1 cellular context compared by ENCODE assay signal in genomic region chr5:35393901-35394300, GRCh38.
TF ChIP-seq lines count a peak whose summit lies in the region.

No MANE protein-coding gene starts in this region.

TF ChIP-seq in GM12878, 131 proteins besides CTCF, POLR2A, EP300 and RAD21:
- peak; percentile 54 for TF ChIP-seq CUX1 (IDR thresholded peaks at IDR 0.05; ENCODE audit: insufficient replicate concordance, low read depth, low read length)
- TF ChIP-seq ZNF622 (IDR thresholded peaks at IDR 0.05) = no peak
- no peak for TF ChIP-seq ZBTB11 (CRISPR knock-in tag; IDR thresholded peaks at IDR 0.05)
- no peak for TF ChIP-seq SIX5 (IDR thresholded peaks at IDR 0.05; ENCODE audit: low read depth, low read length, severe bottlenecking)
- no peak for TF ChIP-seq NFYA (IDR thresholded peaks at IDR 0.05; ENCODE audit: borderline replicate concordance, low read depth, low read length)
- TF ChIP-seq BCL3 (IDR thresholded peaks at IDR 0.05; ENCODE audit: borderline replicate concordance, insufficient read depth, low read depth, low read length, poor library complexity, severe bottlenecking) = no peak
- TF ChIP-seq IKZF2 (IDR thresholded peaks at IDR 0.05) = peak in 1 of 2 experiments; percentile 30; a peak in 1 of 4 replicates
- no peak for TF ChIP-seq HCFC1 (IDR thresholded peaks at IDR 0.05; ENCODE audit: low read length)
- no peak for TF ChIP-seq HDAC6 (IDR thresholded peaks at IDR 0.05; ENCODE audit: unreplicated experiment)
- no peak for TF ChIP-seq HDGF (IDR thresholded peaks at IDR 0.05)
- peak; percentile 20 for TF ChIP-seq SKIL (IDR thresholded peaks at IDR 0.05; ENCODE audit: low read depth, poor library complexity, severe bottlenecking)
- peak; percentile 52; the same call in 1 of the 2 replicates for TF ChIP-seq RELB (IDR thresholded peaks at IDR 0.05; ENCODE audit: low read depth)
- peak; percentile 64; the same call in 1 of the 2 replicates for TF ChIP-seq SPI1 (IDR thresholded peaks at IDR 0.05; ENCODE audit: borderline replicate concordance, insufficient read depth, low read depth, low read length)
- TF ChIP-seq ZZZ3 (IDR thresholded peaks at IDR 0.05; ENCODE audit: control insufficient read depth, insufficient read length, low read depth) = no peak
- peak; percentile 16; the same call in 1 of the 2 replicates for TF ChIP-seq ATF7 (IDR thresholded peaks at IDR 0.05; ENCODE audit: low read depth)
- no peak for TF ChIP-seq NFIC (IDR thresholded peaks at IDR 0.05; ENCODE audit: low read depth, low read length)
- peak; percentile 80 for TF ChIP-seq MEF2B (IDR thresholded peaks at IDR 0.05; ENCODE audit: partially characterized antibody, poor library complexity, severe bottlenecking)
- peak; percentile 30; the same call in 1 of the 2 replicates for TF ChIP-seq MLLT1 (IDR thresholded peaks at IDR 0.05)
- no peak for TF ChIP-seq MXI1 (IDR thresholded peaks at IDR 0.05; ENCODE audit: low read depth, low read length)
- no peak for TF ChIP-seq FOXM1 (IDR thresholded peaks at IDR 0.05; ENCODE audit: low read depth, low read length)
- no peak for TF ChIP-seq SUZ12 (IDR thresholded peaks at IDR 0.05; ENCODE audit: unreplicated experiment)
- TF ChIP-seq MTA2 (IDR thresholded peaks at IDR 0.05; ENCODE audit: low read depth) = peak; percentile 34; the same call in 1 of the 2 replicates
